ENCODE assay signal across 15 cellular contexts in the genomic region with DNA sequence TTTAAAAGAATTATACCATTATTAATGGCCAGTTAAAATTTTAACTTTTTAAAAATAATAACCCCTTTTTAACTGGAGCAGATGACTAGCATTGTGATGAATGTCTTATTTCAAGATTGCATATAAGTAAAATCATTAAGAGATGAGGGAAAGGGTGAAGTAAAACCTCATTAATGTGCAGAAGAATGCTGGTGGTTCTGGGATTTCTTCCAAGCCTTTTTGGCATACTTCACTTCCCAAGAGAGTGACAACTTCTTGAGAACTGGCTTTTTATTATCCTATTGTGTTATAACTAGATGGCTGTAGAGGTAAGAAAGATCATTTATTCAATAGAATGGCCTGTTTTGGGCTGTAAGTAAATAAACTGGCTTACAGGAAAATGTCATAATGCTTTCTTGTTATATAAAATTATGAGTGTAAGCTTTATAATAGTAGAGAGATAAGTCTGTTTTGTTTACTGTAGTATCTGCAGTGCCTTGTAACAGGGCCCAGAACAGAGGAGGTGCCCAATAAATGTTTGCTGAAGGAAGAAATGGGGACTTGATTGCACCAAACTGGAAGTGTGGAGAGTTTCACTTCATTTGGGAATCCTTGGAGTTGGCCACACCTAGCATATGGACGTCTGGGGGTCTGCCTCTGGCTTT.
DNase-seq lines count a peak whose midpoint lies in the region; ATAC-seq and TF ChIP-seq lines count a peak whose summit lies in the region.
"Had no signal": no experiment of that assay in that cellular context is flagged by ENCODE, and none has a peak within 500 bp of the region (broad histone marks: within the 10 kb centered on the region; RNA-seq: fewer than 3 reads in every experiment).

No MANE protein-coding gene starts in this region.

- peak; percentile 73 for DNase-seq in GM04504 (ENCODE audit: low read depth)
- peak; percentile 71 for DNase-seq in adipocyte (ENCODE audit: low read depth)
- peak; percentile 8 for DNase-seq in globus pallidus (ENCODE audit: low spot score)
- no peak for DNase-seq in transverse colon
- DNase-seq in activated naive CD4-positive, alpha-beta T cell treated with anti-CD3 and anti-CD28 coated beads, Interleukin-2, amount 50 U/mL, for 72 hours (ENCODE audit: low spot score in 2 of 2) = no peak
- no peak for DNase-seq in NCI-H2171 treated with DMSO at 0.1 percent for 48 hours (lab: John Stamatoyannopoulos, UW)
- DNase-seq: activated CD8-positive, alpha-beta T cell treated with anti-CD3 and anti-CD28 coated beads for 36 hours; CD8-positive, alpha-beta T cell; NCI-H1436; NCI-H510A treated with DMSO at 0.1 percent for 48 hours; stimulated activated CD4-positive, alpha-beta T cell treated with anti-CD3 and anti-CD28 coated beads, Interleukin-2, amount 100 ng/mL, for 48 hours; tibial artery had no signal

- no peak for TF ChIP-seq EP300 in transverse colon (IDR thresholded peaks at IDR 0.05; ENCODE audit: low read depth)

- H3K9me3 ChIP-seq in adipocyte (ENCODE audit: control insufficient read depth, low read length) (no peaks in the 10 kb centered on the region), transverse colon (no peaks in the 10 kb centered on the region)
- H3K9me3 ChIP-seq: SJSA1, tibial artery had no signal

- peaks cover 54% of the 10 kb centered on the region for H3K4me1 ChIP-seq in adipocyte (ENCODE audit: control insufficient read depth, insufficient read depth, low read length)
- H3K4me1 ChIP-seq in transverse colon = peaks cover 0 to 27% (median 6%) of the 10 kb centered on the region in 4 donors

- no peak for ATAC-seq in activated naive CD4-positive, alpha-beta T cell treated with anti-CD3 and anti-CD28 coated beads, Interleukin-2, amount 50 U/mL, for 72 hours
- no peak for ATAC-seq in GM21717 (IDR thresholded peaks at IDR 0.05; ENCODE audit: unreplicated experiment)
- ATAC-seq: activated CD8-positive, alpha-beta T cell treated with anti-CD3 and anti-CD28 coated beads for 36 hours; CD8-positive, alpha-beta T cell; K562 had no signal

- in situ Hi-C loops in transverse colon (cut with MboI; ENCODE audit: low pct_ligation_motif_present in 1 of 4, low pct_unique_long_range_greater_than_20kb in 1 of 4, low sequenced_read_pairs in 3 of 4) = no loop called here

- H3K4me3 ChIP-seq in adipocyte (ENCODE audit: low read length) (peak overlapping the region; percentile 20), transverse colon (no peak overlapping the region)
- H3K4me3 ChIP-seq: K562, SJSA1, tibial artery had no signal

- H3K27me3 ChIP-seq in adipocyte (replicated peaks; ENCODE audit: control insufficient read depth, insufficient read depth, low read length) (no peaks in the 10 kb centered on the region), transverse colon (no peaks in the 10 kb centered on the region)
- H3K27me3 ChIP-seq: SJSA1, tibial artery had no signal

- H3K36me3 ChIP-seq in adipocyte (ENCODE audit: control insufficient read depth, insufficient read depth, low read length, severe bottlenecking) (no peaks in the 10 kb centered on the region), transverse colon (no peaks in the 10 kb centered on the region)
- H3K36me3 ChIP-seq: SJSA1, tibial artery had no signal

- TF ChIP-seq POLR2A in transverse colon (IDR thresholded peaks at IDR 0.05) = no peak

- H3K9ac ChIP-seq in adipocyte (ENCODE audit: low read length) = no peak overlapping the region

- no peak overlapping the region for H3K27ac Mint-ChIP-seq in activated naive CD4-positive, alpha-beta T cell treated with anti-CD3 and anti-CD28 coated beads, Interleukin-2, amount 50 U/mL, for 72 hours
- H3K27ac Mint-ChIP-seq: activated CD8-positive, alpha-beta T cell treated with anti-CD3 and anti-CD28 coated beads for 36 hours; CD8-positive, alpha-beta T cell had no signal

- no peak for TF ChIP-seq CTCF in transverse colon (IDR thresholded peaks at IDR 0.05)

- no peaks in the 10 kb centered on the region for H3K36me3 Mint-ChIP-seq in activated naive CD4-positive, alpha-beta T cell treated with anti-CD3 and anti-CD28 coated beads, Interleukin-2, amount 50 U/mL, for 72 hours
- H3K36me3 Mint-ChIP-seq: CD8-positive, alpha-beta T cell had no signal

- 15% methylated on average over 1 of the region's 1 CpG; no CpG with 5 or more reads in 1 of the 2 donors for WGBS in transverse colon (ENCODE audit: low coverage in 1 of 2), 2 donors

- peak overlapping the region in 3 of 4 donors; percentile 10 to 36 (median 32) for H3K27ac ChIP-seq in transverse colon
- H3K27ac ChIP-seq: SJSA1, tibial artery had no signal

- intact Hi-C loops in transverse colon (cut with DNase I; ENCODE audit: low total_unique reads) = no loop called here

- H3K9me3 Mint-ChIP-seq in activated naive CD4-positive, alpha-beta T cell treated with anti-CD3 and anti-CD28 coated beads, Interleukin-2, amount 50 U/mL, for 72 hours = no peaks in the 10 kb centered on the region

Comparison
In these comparisons a context has a peak if more than half of its experiments do, and no peak if none do; other contexts are left out.
1. DNase-seq: peak in GM04504 (single experiment), adipocyte (single experiment) and globus pallidus (single experiment); none in transverse colon (single experiment), activated naive CD4-positive, alpha-beta T cell treated with anti-CD3 and anti-CD28 coated beads, Interleukin-2, amount 50 U/mL, for 72 hours (0 of 2) and NCI-H2171 treated with DMSO at 0.1 percent for 48 hours (single experiment).